Comparison of ENCODE assay signal across 8 cellular contexts in genomic region chr16:69726313-69727060, GRCh38.
DNase-seq lines count a peak whose midpoint lies in the region; ATAC-seq and TF ChIP-seq lines count a peak whose summit lies in the region.

Gene NQO1 (minus strand): TSS chr16:69726560. CDS start chr16:69726439, 121 bp downstream.

- H3K4me3 ChIP-seq in effector memory CD4-positive, alpha-beta T cell (ENCODE audit: insufficient read depth, low read depth, low read length, poor library complexity, severe bottlenecking) = peak within 1 kb of the TSS; percentile 55

- no peaks in the 10 kb centered on the region for H3K36me3 ChIP-seq in effector memory CD4-positive, alpha-beta T cell (ENCODE audit: control insufficient read depth, insufficient read depth, low read length)

- peaks cover 16% of the 10 kb centered on the region for H3K4me1 ChIP-seq in effector memory CD4-positive, alpha-beta T cell (ENCODE audit: control insufficient read depth, insufficient read depth, low read length, poor library complexity, severe bottlenecking)

- DNase-seq in NCI-H82 (lab: John Stamatoyannopoulos, UW) (peak; percentile 94), medulla oblongata (ENCODE audit: extremely low spot score) (peak; percentile 88)
- peak; percentile 95 for DNase-seq in activated CD8-positive, alpha-beta memory T cell treated with anti-CD3 and anti-CD28 coated beads for 24 hours
- peak; percentile 67 to 73 (median 69) for DNase-seq in effector memory CD4-positive, alpha-beta T cell
- peak; percentile 71 for DNase-seq in stimulated activated CD8-positive, alpha-beta memory T cell treated with anti-CD3 and anti-CD28 coated beads, Interleukin-12 subunit alpha, Interleukin-12 subunit beta, amount 100 ng/mL, for 1 hour (ENCODE audit: low read depth)

- H3K27me3 ChIP-seq in effector memory CD4-positive, alpha-beta T cell (replicated peaks; ENCODE audit: control insufficient read depth, insufficient read depth, low read length, poor library complexity, severe bottlenecking) = no peaks in the 10 kb centered on the region

- peak; percentile 97 for ATAC-seq in GM19328 (IDR thresholded peaks at IDR 0.05; ENCODE audit: unreplicated experiment)
- ATAC-seq in HG03521 (IDR thresholded peaks at IDR 0.05; ENCODE audit: unreplicated experiment) = peak; percentile 98

- no peak for TF ChIP-seq CTCF in C4-2B (conservative IDR thresholded peaks at IDR 0.05)

- no peaks in the 10 kb centered on the region for H3K9me3 ChIP-seq in effector memory CD4-positive, alpha-beta T cell (ENCODE audit: control insufficient read depth, low read length)

- peak within 1 kb of the TSS; percentile 96 for H3K27ac ChIP-seq in C4-2B
- peak within 1 kb of the TSS; percentile 35 for H3K27ac ChIP-seq in effector memory CD4-positive, alpha-beta T cell (ENCODE audit: insufficient read depth, low read length, poor library complexity, severe bottlenecking)

Comparison
In these comparisons a context has a peak if more than half of its experiments do, and no peak if none do; other contexts are left out.
1. Peak in every context shown above with its lines: DNase-seq, ATAC-seq, H3K4me3 ChIP-seq and H3K27ac ChIP-seq.